ENCODE assay signal across 1 cellular context in genomic region chr10:132643709-132644543, GRCh38.
TF ChIP-seq lines count a peak whose summit lies in the region.

No MANE protein-coding gene starts in this region.

TF ChIP-seq in Ishikawa, 13 proteins besides CTCF, POLR2A, EP300 and RAD21 (continued from another document):
- TF ChIP-seq REST (IDR thresholded peaks at IDR 0.05; ENCODE audit: low read depth) (no peak), TCF12 (IDR thresholded peaks at IDR 0.05; ENCODE audit: low read depth) (no peak), EGR1 (IDR thresholded peaks at IDR 0.05) (no peak), NFIC (IDR thresholded peaks at IDR 0.05) (no peak), FOXM1 (IDR thresholded peaks at IDR 0.05; ENCODE audit: borderline replicate concordance, low read depth) (no peak)
TF ChIP-seq in Ishikawa: peak in this region for 0.
